Comparison of ENCODE assay signal across 9 cellular contexts in genomic region chr11:16987205-16987568, GRCh38. TPM values are rescaled to one million over a fixed set of nuclear protein-coding genes. Genes with fewer than 3 reads are reported as not detected.
DNase-seq lines count a peak whose midpoint lies in the region; ATAC-seq and TF ChIP-seq lines count a peak whose summit lies in the region.
"Had no signal": no experiment of that assay in that cellular context is flagged by ENCODE, and none has a peak within 500 bp of the region (broad histone marks: within the 10 kb centered on the region; RNA-seq: fewer than 3 reads in every experiment).

No MANE protein-coding gene starts in this region.

- peak; percentile 29 for ATAC-seq in left ventricle myocardium superior
- no peak for ATAC-seq in activated naive CD4-positive, alpha-beta T cell treated with anti-CD3 and anti-CD28 coated beads, Interleukin-2, amount 50 U/mL, for 72 hours

- H3K27ac Mint-ChIP-seq in activated naive CD4-positive, alpha-beta T cell treated with anti-CD3 and anti-CD28 coated beads, Interleukin-2, amount 50 U/mL, for 72 hours, result peak overlapping the region in 1 of 2 donors; percentile 54

- no peaks in the 10 kb centered on the region for H3K36me3 Mint-ChIP-seq in activated naive CD4-positive, alpha-beta T cell treated with anti-CD3 and anti-CD28 coated beads, Interleukin-2, amount 50 U/mL, for 72 hours

- H3K27ac ChIP-seq in epithelial cell of prostate (peak overlapping the region; percentile 5), muscle layer of duodenum (ENCODE audit: low read length) (peak overlapping the region; percentile 45), vagina (peak overlapping the region; percentile 18)
- H3K27ac ChIP-seq: thoracic aorta had no signal

- DNase-seq in left ventricle myocardium superior, result no peak
- DNase-seq in cardiac septum (ENCODE audit: low spot score), result no peak
- no peak for DNase-seq in epithelial cell of prostate (ENCODE audit: low read depth, low spot score)
- no peak for DNase-seq in vagina (ENCODE audit: extremely low spot score in 2 of 2)
- no peak for DNase-seq in NCI-H1417 (lab: John Stamatoyannopoulos, UW)
- DNase-seq in activated naive CD4-positive, alpha-beta T cell treated with anti-CD3 and anti-CD28 coated beads, Interleukin-2, amount 50 U/mL, for 72 hours (ENCODE audit: low spot score in 2 of 2), result no peak
- DNase-seq in NCI-H526 (lab: John Stamatoyannopoulos, UW), result no peak

- H3K4me3 ChIP-seq in muscle layer of duodenum (ENCODE audit: low read depth in 1 of 2, low read length in 2 of 2) (no peak overlapping the region), vagina (no peak overlapping the region)
- H3K4me3 ChIP-seq: thoracic aorta had no signal

- peaks cover 0 to 5% of the 10 kb centered on the region in 2 donors for H3K4me1 ChIP-seq in muscle layer of duodenum (ENCODE audit: control insufficient read depth in 1 of 2, insufficient read depth in 2 of 2, low read length in 2 of 2)
- H3K4me1 ChIP-seq in vagina, result peaks cover 22% of the 10 kb centered on the region

- intact Hi-C loops in left ventricle myocardium superior (cut with micrococcal nuclease) (no loop called here), cardiac septum (cut with DNase I) (no loop called here), vagina (cut with DNase I) (no loop called here)

- H3K36me3 ChIP-seq in muscle layer of duodenum (ENCODE audit: control insufficient read depth in 1 of 2, insufficient read depth in 2 of 2, low read length in 2 of 2) (no peaks in the 10 kb centered on the region), vagina (no peaks in the 10 kb centered on the region)
- H3K36me3 ChIP-seq: thoracic aorta had no signal

- no peaks in the 10 kb centered on the region for H3K9me3 Mint-ChIP-seq in activated naive CD4-positive, alpha-beta T cell treated with anti-CD3 and anti-CD28 coated beads, Interleukin-2, amount 50 U/mL, for 72 hours

- no peaks in the 10 kb centered on the region for H3K27me3 ChIP-seq in muscle layer of duodenum (ENCODE audit: low read depth, low read length)
- no peaks in the 10 kb centered on the region for H3K27me3 ChIP-seq in vagina

- no peak for TF ChIP-seq POLR2A in vagina (IDR thresholded peaks at IDR 0.05)

- H3K9me3 ChIP-seq in muscle layer of duodenum (ENCODE audit: control insufficient read depth in 1 of 2, low read length in 2 of 2) (no peaks in the 10 kb centered on the region), vagina (no peaks in the 10 kb centered on the region)
- H3K9me3 ChIP-seq: thoracic aorta had no signal

- TF ChIP-seq CTCF in vagina (IDR thresholded peaks at IDR 0.05), result no peak

RNA-seq across cellular contexts. Expression of gene PLEKHA7, which starts 27.0 kb away (rescaled TPM):
- total RNA-seq in left ventricle myocardium superior, result 19.2 TPM
- total RNA-seq in cardiac septum, result 77.1 TPM
- 45.9 TPM for total RNA-seq in vagina
- total RNA-seq in activated naive CD4-positive, alpha-beta T cell treated with anti-CD3 and anti-CD28 coated beads, Interleukin-2, amount 50 U/mL, for 72 hours, result 1 to 10 TPM; 3.6 to 5.7 TPM
